9 cellular contexts compared by ENCODE assay signal in genomic region chr1:206066479-206067171, GRCh38. TPM values are rescaled to one million over a fixed set of nuclear protein-coding genes. Genes with fewer than 3 reads are reported as not detected.
DNase-seq lines count a peak whose midpoint lies in the region; ATAC-seq and TF ChIP-seq lines count a peak whose summit lies in the region.
"Had no signal": no experiment of that assay in that cellular context is flagged by ENCODE, and none has a peak within 500 bp of the region (broad histone marks: within the 10 kb centered on the region; RNA-seq: fewer than 3 reads in every experiment).

No MANE protein-coding gene starts in this region.

- no peak overlapping the region for H3K23ac ChIP-seq in H9 (ENCODE audit: insufficient read length, low read depth, low read length)

- TF ChIP-seq CTCF in hepatocyte (IDR thresholded peaks at IDR 0.05; ENCODE audit: poor library complexity) (no peak), glutamatergic neuron (IDR thresholded peaks at IDR 0.05; ENCODE audit: partially characterized antibody, unreplicated experiment) (no peak), H9 (conservative IDR thresholded peaks at IDR 0.05) (no peak)

- H3K27ac ChIP-seq in hepatocyte (peak overlapping the region; percentile 80), H9 (ENCODE audit: insufficient read length, low read depth, low read length) (no peak overlapping the region)

- H3K9me3 ChIP-seq in hepatocyte (ENCODE audit: low read depth) (no peaks in the 10 kb centered on the region), H9 (ENCODE audit: control insufficient read depth, low read depth, low read length) (no peaks in the 10 kb centered on the region)

- no peak overlapping the region for H4K8ac ChIP-seq in H9 (replicated peaks; ENCODE audit: insufficient read length, low read depth, low read length)

- H3K23me2 ChIP-seq in H9 (ENCODE audit: insufficient read length, low read depth, low read length, poor library complexity, severe bottlenecking) = no peaks in the 10 kb centered on the region

- no peak overlapping the region for H3K56ac ChIP-seq in H9 (ENCODE audit: insufficient read length, low read depth, low read length)

- H3K4ac ChIP-seq in H9 (ENCODE audit: low read depth, low read length) = no peak overlapping the region

- no peak overlapping the region for H4K5ac ChIP-seq in H9 (ENCODE audit: insufficient read length, low read depth, low read length)

- no peak overlapping the region for H3T11ph ChIP-seq in H9 (ENCODE audit: low read length)

- H3K18ac ChIP-seq in H9 (ENCODE audit: insufficient read length, low read depth, low read length) = no peak overlapping the region

- DNase-seq in hepatocyte (ENCODE audit: low spot score) (peak; percentile 51), glutamatergic neuron (no peak), COLO829 (ENCODE audit: low spot score) (no peak), T1000 (lab: John Stamatoyannopoulos, UW) (no peak), H9 (no peak)

- H3K36me3 ChIP-seq in hepatocyte (replicated peaks; ENCODE audit: insufficient read depth, low read depth) = no peaks in the 10 kb centered on the region

- peak overlapping the region; percentile 0 for H2AFZ ChIP-seq in hepatocyte
- no peak overlapping the region for H2AFZ ChIP-seq in H9 (ENCODE audit: low read length)

- no peak overlapping the region for H2AK5ac ChIP-seq in H9 (ENCODE audit: insufficient read length, low read length)

- H3K9ac ChIP-seq in H9 (ENCODE audit: extremely low read depth, insufficient read length, low read length) = no peak overlapping the region

- H3K4me1 Mint-ChIP-seq in glutamatergic neuron (ENCODE audit: low read depth, unreplicated experiment) = peaks cover 3% of the 10 kb centered on the region
- peaks cover 0 to 11% of the 10 kb centered on the region in 2 experiments; a peak in 2 of 4 replicates for H3K4me1 Mint-ChIP-seq in H9
- H3K4me1 Mint-ChIP-seq: neural crest cell had no signal

- no peaks in the 10 kb centered on the region for H3K9me2 ChIP-seq in hepatocyte (replicated peaks; ENCODE audit: insufficient read depth)

- H3K4me1 ChIP-seq in hepatocyte (ENCODE audit: insufficient read depth) = peaks cover 7% of the 10 kb centered on the region
- H3K4me1 ChIP-seq in H9 (ENCODE audit: insufficient read depth, low read length) = no peaks in the 10 kb centered on the region

- H3K27ac Mint-ChIP-seq in glutamatergic neuron (ENCODE audit: unreplicated experiment) = no peak overlapping the region
- no peak overlapping the region for H3K27ac Mint-ChIP-seq in H9

- H2BK20ac ChIP-seq in H9 (ENCODE audit: low read depth, low read length, poor library complexity, severe bottlenecking) = no peak overlapping the region

- H3K27me3 ChIP-seq in hepatocyte (no peaks in the 10 kb centered on the region), H9 (ENCODE audit: insufficient read depth, low read length) (no peaks in the 10 kb centered on the region)

- peak; percentile 82 for ATAC-seq in GM18511 (IDR thresholded peaks at IDR 0.05; ENCODE audit: unreplicated experiment)
- ATAC-seq in GM21381 (IDR thresholded peaks at IDR 0.05; ENCODE audit: unreplicated experiment) = peak; percentile 91
- ATAC-seq in HG03442 (IDR thresholded peaks at IDR 0.05; ENCODE audit: unreplicated experiment) = peak; percentile 88

- H4K20me1 ChIP-seq in hepatocyte (ENCODE audit: insufficient read depth, poor library complexity, severe bottlenecking) = no peaks in the 10 kb centered on the region
- H4K20me1 ChIP-seq in H9 (ENCODE audit: control insufficient read depth, insufficient read depth, insufficient read length) = no peaks in the 10 kb centered on the region

- H3K79me1 ChIP-seq in H9 (ENCODE audit: insufficient read depth, low read depth, low read length, poor library complexity, severe bottlenecking) = no peaks in the 10 kb centered on the region

- H2BK12ac ChIP-seq in H9 (ENCODE audit: insufficient read length, low read depth, low read length) = no peak overlapping the region

- no peak overlapping the region for H3K14ac ChIP-seq in H9 (ENCODE audit: insufficient read depth, low read length)

- H2BK15ac ChIP-seq in H9 (ENCODE audit: low read depth, low read length) = no peak overlapping the region

- H3K36me3 Mint-ChIP-seq in glutamatergic neuron (ENCODE audit: unreplicated experiment) (peaks cover 7% of the 10 kb centered on the region), H9 (ENCODE audit: insufficient read depth in 1 of 3, low read depth in 3 of 3) (peaks cover 6 to 10% (median 9%) of the 10 kb centered on the region in 3 experiments)

- H2BK5ac ChIP-seq in H9 (ENCODE audit: insufficient read length, low read length) = no peak overlapping the region

- H3K4me3 Mint-ChIP-seq in glutamatergic neuron (ENCODE audit: unreplicated experiment) (no peak overlapping the region), H9 (no peak overlapping the region)
- H3K4me3 Mint-ChIP-seq: neural crest cell had no signal

- H3K27me3 Mint-ChIP-seq in glutamatergic neuron (ENCODE audit: unreplicated experiment) (no peaks in the 10 kb centered on the region), H9 (ENCODE audit: low read depth) (peaks cover 8% of the 10 kb centered on the region)

- no peak overlapping the region for H2BK120ac ChIP-seq in H9 (ENCODE audit: low read depth, low read length, poor library complexity, severe bottlenecking)

- H3K4me3 ChIP-seq in hepatocyte = no peak overlapping the region

- H3K79me2 ChIP-seq in hepatocyte (no peaks in the 10 kb centered on the region), H9 (ENCODE audit: insufficient read depth, low read length) (no peaks in the 10 kb centered on the region)

- H4K91ac ChIP-seq in H9 (ENCODE audit: insufficient read length, low read depth, low read length) = no peak overlapping the region

- H3K4me2 ChIP-seq in hepatocyte (peak overlapping the region; percentile 28), H9 (ENCODE audit: insufficient read depth, insufficient read length, low read length) (no peak overlapping the region)

- H3K9me3 Mint-ChIP-seq in glutamatergic neuron (ENCODE audit: unreplicated experiment) (peaks cover 7% of the 10 kb centered on the region), H9 (peaks cover 14 to 18% of the 10 kb centered on the region in 2 experiments)

- WGBS in hepatocyte (ENCODE audit: low lambda C conversion rate, missing lambda C conversion rate) = 39% methylated on average over 6 of the region's 6 CpGs
- WGBS in H9 (ENCODE audit: extremely low coverage, insufficient read length, low lambda C conversion rate) = no CpG with 5 or more reads among the region's 6 CpGs

RNA-seq across cellular contexts. Expression of gene RHEX, which starts 13.7 kb away (rescaled TPM):
- not detected in 2 replicates for total RNA-seq in hepatocyte
- 0.51 and 0.78 TPM in 2 replicates for polyA plus RNA-seq in hepatocyte
- total RNA-seq in glutamatergic neuron (ENCODE audit: unreplicated experiment) = not detected
- not detected in 2 replicates for total RNA-seq in H9 (2021)

RNA-seq across cellular contexts. Expression of gene CTSE, which starts 42.9 kb away (rescaled TPM):
- total RNA-seq in hepatocyte = 65.9 and 66.4 TPM in 2 replicates
- polyA plus RNA-seq in hepatocyte = 66.7 and 86.0 TPM in 2 replicates
- total RNA-seq in glutamatergic neuron (ENCODE audit: unreplicated experiment) = not detected
- total RNA-seq in H9 (2021) = not detected in 2 replicates
- total RNA-seq: neural crest cell had no signal

RNA-seq across cellular contexts. Expression of gene AVPR1B, which starts 50.6 kb away (rescaled TPM):
- total RNA-seq in hepatocyte (not detected in 2 replicates), glutamatergic neuron (ENCODE audit: unreplicated experiment) (not detected), H9 (2021) (0.09 TPM in 1 of 2 replicates, not detected in the other)
- polyA plus RNA-seq in hepatocyte = not detected in 2 replicates
- total RNA-seq: neural crest cell had no signal

Comparison
In these comparisons a context has a peak if more than half of its experiments do, and no peak if none do; other contexts are left out.
1. RNA of gene CTSE, which starts 42.9 kb away (total RNA-seq): 65.9 to 66.4 TPM in hepatocyte; not detected in glutamatergic neuron (single experiment) and not detected in H9; every median in the first group is over 10 times any median in the second.
2. Peak in every context shown above with its lines, with median percentiles within 50 percentile points of each other: ATAC-seq.